Comparison of ENCODE assay signal across 20 cellular contexts in the genomic region with DNA sequence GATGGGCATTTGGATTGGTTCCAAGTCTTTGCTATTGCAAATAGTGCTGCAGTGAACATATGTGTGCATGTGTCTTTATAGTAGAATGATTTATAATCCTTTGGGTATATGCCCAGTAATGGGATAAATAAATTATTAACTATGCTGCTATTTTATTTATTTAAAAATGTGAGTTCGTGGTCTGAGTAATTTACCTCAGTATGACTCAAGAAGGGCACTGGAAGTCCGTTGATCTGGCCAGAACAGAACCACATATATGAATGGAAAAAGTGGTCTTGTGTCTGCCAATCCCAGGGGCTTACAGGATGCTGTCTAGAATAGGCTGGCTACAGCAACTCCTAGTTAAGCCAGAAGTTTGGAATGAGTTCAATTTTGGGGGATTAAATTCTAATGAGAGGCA. TPM values are rescaled to one million over a fixed set of nuclear protein-coding genes. Genes with fewer than 3 reads are reported as not detected.
DNase-seq lines count a peak whose midpoint lies in the region; ATAC-seq and TF ChIP-seq lines count a peak whose summit lies in the region.
"Had no signal": no experiment of that assay in that cellular context is flagged by ENCODE, and none has a peak within 500 bp of the region (broad histone marks: within the 10 kb centered on the region; RNA-seq: fewer than 3 reads in every experiment).

No MANE protein-coding gene starts in this region.

- H3K9me3 ChIP-seq in tibial artery = no peaks in the 10 kb centered on the region
- H3K9me3 ChIP-seq: BLaER1 had no signal

- no peak overlapping the region for H3K27ac ChIP-seq in tibial artery
- H3K27ac ChIP-seq: BLaER1, C4-2B, GM23248 had no signal

- DNase-seq in D341Med (ENCODE audit: low spot score) = peak; percentile 51
- DNase-seq in M059J (ENCODE audit: low read depth) = peak; percentile 9
- DNase-seq in glomerular visceral epithelial cell (ENCODE audit: extremely low spot score) = peak; percentile 8
- DNase-seq in renal cortical epithelial cell (ENCODE audit: low read depth) = peak; percentile 78
- no peak for DNase-seq in OCI-M2 (lab: John Stamatoyannopoulos, UW; ENCODE audit: unreplicated experiment)
- no peak for DNase-seq in tibial artery
- DNase-seq: Calu3; CD4-positive, CD25-positive, alpha-beta regulatory T cell; CD8-positive, alpha-beta T cell; DMS153; DND-41; GDM1; GM23248; H7 had no signal

- no peak for TF ChIP-seq CTCF in tibial artery (IDR thresholded peaks at IDR 0.05)

- peaks cover 0 to 18% of the 10 kb centered on the region in 2 donors for H3K27me3 ChIP-seq in tibial artery
- H3K27me3 ChIP-seq: BLaER1 had no signal

- intact Hi-C loops in tibial artery (cut with DNase I; ENCODE audit: low total_unique reads) = no loop called here

- ATAC-seq in HG02759 (IDR thresholded peaks at IDR 0.05; ENCODE audit: unreplicated experiment) (no peak), HG02642 (IDR thresholded peaks at IDR 0.05; ENCODE audit: poor library complexity, unreplicated experiment) (no peak)
- ATAC-seq: CD8-positive, alpha-beta T cell; GM12878; HCT116 had no signal

- H3K4me3 ChIP-seq in tibial artery = no peak overlapping the region
- H3K4me3 ChIP-seq: BLaER1, GM12878, GM23248 had no signal

- H3K4me1 ChIP-seq in tibial artery = no peaks in the 10 kb centered on the region
- H3K4me1 ChIP-seq: BLaER1 had no signal

- no peaks in the 10 kb centered on the region for H3K36me3 ChIP-seq in tibial artery
- H3K36me3 ChIP-seq: BLaER1 had no signal

RNA-seq across cellular contexts. Expression of gene HLA-C, which starts 27.6 kb away (rescaled TPM):
- 2,132 and 2,500 TPM in 2 replicates for total RNA-seq in M059J (2014; rRNA removed; shearing (Covaris generic))
- total RNA-seq in renal cortical epithelial cell = 140 and 532 TPM in 2 replicates

RNA-seq across cellular contexts. Expression of gene HLA-B, which starts 57.5 kb away (rescaled TPM):
- total RNA-seq in M059J (2014; rRNA removed; shearing (Covaris generic)) = 5,375 and 6,541 TPM in 2 replicates
- 208 and 644 TPM in 2 replicates for total RNA-seq in renal cortical epithelial cell

Comparison
In these comparisons a context has a peak if more than half of its experiments do, and no peak if none do; other contexts are left out.
1. DNase-seq: peak in D341Med (single experiment), M059J (single experiment), glomerular visceral epithelial cell (single experiment) and renal cortical epithelial cell (single experiment); none in OCI-M2 (single experiment) and tibial artery (0 of 2).